In the genomic region with DNA sequence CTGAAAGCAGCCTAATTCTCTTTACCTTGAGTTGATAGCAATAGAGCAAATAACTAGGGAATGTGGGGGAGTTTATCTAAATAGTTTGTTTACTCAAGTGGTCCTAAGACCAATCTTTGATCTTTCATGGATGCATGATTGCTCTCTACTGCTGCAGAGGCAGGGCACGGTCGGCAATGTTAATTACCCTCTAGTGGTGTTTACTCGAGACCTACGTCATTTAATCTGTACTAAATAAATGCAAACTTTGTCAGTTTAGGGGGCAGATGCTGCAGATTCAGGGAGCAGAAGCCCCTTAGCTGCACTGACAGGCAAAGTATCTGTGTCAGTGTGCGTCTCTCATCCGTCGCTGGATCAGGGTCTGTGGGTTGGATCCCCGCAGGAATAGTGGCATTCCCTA, we compare ENCODE assay signal across 33 cellular contexts.
"Had no signal": no experiment of that assay in that cellular context is flagged by ENCODE, and none has a peak within 500 bp of the region (broad histone marks: within the 10 kb centered on the region; RNA-seq: fewer than 3 reads in every experiment).

No MANE protein-coding gene starts in this region.

- H3K27me3 ChIP-seq: brain microvascular endothelial cell, dorsolateral prefrontal cortex, esophagus muscularis mucosa, foreskin keratinocyte, gastrocnemius medialis, heart left ventricle had no signal

- ATAC-seq: activated CD8-positive, alpha-beta T cell treated with anti-CD3 and anti-CD28 coated beads for 36 hours; activated T-cell treated with anti-CD3 and anti-CD28 coated beads, Interleukin-2, amount 50 U/mL, for 4 hours; activated T-helper 17 cell treated with anti-CD3 and anti-CD28 coated beads, Interleukin-2, amount 50 U/mL, for 72 hours; foreskin keratinocyte; gastrocnemius medialis; heart left ventricle; T-helper 17 cell had no signal

- H3K27me3 Mint-ChIP-seq: activated CD8-positive, alpha-beta T cell treated with anti-CD3 and anti-CD28 coated beads for 36 hours; activated naive CD8-positive, alpha-beta T cell; activated T-helper 17 cell treated with anti-CD3 and anti-CD28 coated beads, Interleukin-2, amount 50 U/mL, for 72 hours; central memory CD8-positive, alpha-beta T cell; dendritic cell treated with granulocyte-macrophage colony-stimulating factor and Interleukin-4, amounts not matched to agents 40 ng/mL and 50 ng/mL, for 4 days; T-helper 17 cell had no signal

- H3K4me1 ChIP-seq: esophagus muscularis mucosa, foreskin keratinocyte, gastrocnemius medialis, heart left ventricle had no signal

- H3K4me3 Mint-ChIP-seq: activated CD8-positive, alpha-beta T cell treated with anti-CD3 and anti-CD28 coated beads for 36 hours; activated naive CD8-positive, alpha-beta T cell; activated T-cell treated with anti-CD3 and anti-CD28 coated beads, Interleukin-2, amount 50 U/mL, for 4 hours; activated T-helper 17 cell treated with anti-CD3 and anti-CD28 coated beads, Interleukin-2, amount 50 U/mL, for 72 hours; central memory CD8-positive, alpha-beta T cell; dendritic cell treated with granulocyte-macrophage colony-stimulating factor and Interleukin-4, amounts not matched to agents 40 ng/mL and 50 ng/mL, for 4 days; T-helper 17 cell; T-helper 2 cell treated with Interferon-gamma antibody and Interleukin-4, amounts not matched to agents 5 μg/mL and 100 μg/mL, for 36 hours had no signal

- DNase-seq: activated CD4-positive, alpha-beta T cell treated with anti-CD3 and anti-CD28 coated beads for 4 hours; activated CD4-positive, alpha-beta T cell treated with anti-CD3 and anti-CD28 coated beads, Interleukin-2, amount 50 U/mL, for 1 hour; activated CD4-positive, alpha-beta T cell treated with anti-CD3 and anti-CD28 coated beads, Interleukin-2, amount 50 U/mL, for 48 hours; activated CD4-positive, CD25-positive, alpha-beta regulatory T cell; activated CD4-positive, CD25-positive, alpha-beta regulatory T cell treated with anti-CD3 and anti-CD28 coated beads, Interleukin-2, amount 50 U/mL, for 72 hours; activated CD8-positive, alpha-beta memory T cell treated with anti-CD3 and anti-CD28 coated beads for 24 hours; activated CD8-positive, alpha-beta T cell treated with anti-CD3 and anti-CD28 coated beads for 36 hours; activated effector memory CD4-positive, alpha-beta T cell treated with Interleukin-2 at 50 U/mL for 16 hours; activated gamma-delta T cell treated with Interleukin-2 at 50 U/mL for 16 hours; activated naive CD4-positive, alpha-beta T cell treated with anti-CD3 and anti-CD28 coated beads, Interleukin-2, amount 50 U/mL, for 16 hours; activated naive CD4-positive, alpha-beta T cell treated with Interleukin-2 at 50 U/mL for 16 hours; activated T-cell treated with anti-CD3 and anti-CD28 coated beads, Interleukin-2, amount 50 U/mL, for 4 hours; amniotic stem cell; anterior cingulate cortex; brain microvascular endothelial cell; dorsolateral prefrontal cortex; effector memory CD4-positive, alpha-beta T cell; erythroblast; foreskin keratinocyte; gastrocnemius medialis; glutamatergic neuron; heart left ventricle; T-helper 1 cell; T-helper 17 cell; T1000; WERI-Rb-1 had no signal

- H3K36me3 ChIP-seq: brain microvascular endothelial cell, gastrocnemius medialis, WERI-Rb-1 had no signal

- H3K9me3 ChIP-seq: esophagus muscularis mucosa, gastrocnemius medialis, heart left ventricle had no signal

- H3K4me3 ChIP-seq: coronary artery, dorsolateral prefrontal cortex, esophagus muscularis mucosa, gastrocnemius medialis, heart left ventricle had no signal

- H3K27ac ChIP-seq: coronary artery, dorsolateral prefrontal cortex, esophagus muscularis mucosa, foreskin keratinocyte, gastrocnemius medialis, heart left ventricle, WERI-Rb-1 had no signal

- H3K27ac Mint-ChIP-seq: activated CD8-positive, alpha-beta T cell treated with anti-CD3 and anti-CD28 coated beads for 36 hours; activated naive CD8-positive, alpha-beta T cell; activated T-helper 17 cell treated with anti-CD3 and anti-CD28 coated beads, Interleukin-2, amount 50 U/mL, for 72 hours; dendritic cell treated with granulocyte-macrophage colony-stimulating factor and Interleukin-4, amounts not matched to agents 40 ng/mL and 50 ng/mL, for 4 days; T-helper 17 cell; T-helper 2 cell treated with Interferon-gamma antibody and Interleukin-4, amounts not matched to agents 5 μg/mL and 100 μg/mL, for 36 hours had no signal

- H3K9me3 Mint-ChIP-seq: activated CD8-positive, alpha-beta T cell treated with anti-CD3 and anti-CD28 coated beads for 36 hours; activated T-cell treated with anti-CD3 and anti-CD28 coated beads, Interleukin-2, amount 50 U/mL, for 4 hours; activated T-helper 17 cell treated with anti-CD3 and anti-CD28 coated beads, Interleukin-2, amount 50 U/mL, for 72 hours; central memory CD8-positive, alpha-beta T cell had no signal

- H3K4me1 Mint-ChIP-seq: central memory CD8-positive, alpha-beta T cell had no signal
